Comparison of ENCODE assay signal across 1 cellular context in the genomic region with DNA sequence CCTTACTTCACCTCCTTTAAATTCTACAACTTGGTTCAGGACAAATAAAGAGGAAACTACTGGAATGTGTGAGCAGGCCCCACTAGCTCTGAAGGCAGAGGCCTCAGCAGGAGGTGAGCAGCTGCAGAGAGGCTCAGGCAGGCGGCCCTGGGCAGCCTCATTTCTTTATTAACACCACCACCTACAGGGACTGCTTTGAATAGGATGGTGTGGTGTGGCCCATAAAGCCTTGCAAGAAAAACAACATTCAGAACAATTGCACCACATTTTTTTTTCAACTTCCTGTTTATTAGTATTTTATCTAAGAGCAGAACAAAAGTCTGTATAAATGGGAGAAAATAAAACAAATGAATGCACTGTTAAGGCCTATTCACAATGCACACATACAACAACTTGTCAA.
TF ChIP-seq lines count a peak whose summit lies in the region.
"Not testable (repeated sequence)": the region's sequence is repeated elsewhere in the genome, so short reads cannot be mapped to it uniquely, and the experiment has no call there.

No MANE protein-coding gene starts in this region.

TF ChIP-seq in K562, 482 proteins besides CTCF, POLR2A, EP300 and RAD21 (continued from another document):
- TF ChIP-seq, protein P1, sequence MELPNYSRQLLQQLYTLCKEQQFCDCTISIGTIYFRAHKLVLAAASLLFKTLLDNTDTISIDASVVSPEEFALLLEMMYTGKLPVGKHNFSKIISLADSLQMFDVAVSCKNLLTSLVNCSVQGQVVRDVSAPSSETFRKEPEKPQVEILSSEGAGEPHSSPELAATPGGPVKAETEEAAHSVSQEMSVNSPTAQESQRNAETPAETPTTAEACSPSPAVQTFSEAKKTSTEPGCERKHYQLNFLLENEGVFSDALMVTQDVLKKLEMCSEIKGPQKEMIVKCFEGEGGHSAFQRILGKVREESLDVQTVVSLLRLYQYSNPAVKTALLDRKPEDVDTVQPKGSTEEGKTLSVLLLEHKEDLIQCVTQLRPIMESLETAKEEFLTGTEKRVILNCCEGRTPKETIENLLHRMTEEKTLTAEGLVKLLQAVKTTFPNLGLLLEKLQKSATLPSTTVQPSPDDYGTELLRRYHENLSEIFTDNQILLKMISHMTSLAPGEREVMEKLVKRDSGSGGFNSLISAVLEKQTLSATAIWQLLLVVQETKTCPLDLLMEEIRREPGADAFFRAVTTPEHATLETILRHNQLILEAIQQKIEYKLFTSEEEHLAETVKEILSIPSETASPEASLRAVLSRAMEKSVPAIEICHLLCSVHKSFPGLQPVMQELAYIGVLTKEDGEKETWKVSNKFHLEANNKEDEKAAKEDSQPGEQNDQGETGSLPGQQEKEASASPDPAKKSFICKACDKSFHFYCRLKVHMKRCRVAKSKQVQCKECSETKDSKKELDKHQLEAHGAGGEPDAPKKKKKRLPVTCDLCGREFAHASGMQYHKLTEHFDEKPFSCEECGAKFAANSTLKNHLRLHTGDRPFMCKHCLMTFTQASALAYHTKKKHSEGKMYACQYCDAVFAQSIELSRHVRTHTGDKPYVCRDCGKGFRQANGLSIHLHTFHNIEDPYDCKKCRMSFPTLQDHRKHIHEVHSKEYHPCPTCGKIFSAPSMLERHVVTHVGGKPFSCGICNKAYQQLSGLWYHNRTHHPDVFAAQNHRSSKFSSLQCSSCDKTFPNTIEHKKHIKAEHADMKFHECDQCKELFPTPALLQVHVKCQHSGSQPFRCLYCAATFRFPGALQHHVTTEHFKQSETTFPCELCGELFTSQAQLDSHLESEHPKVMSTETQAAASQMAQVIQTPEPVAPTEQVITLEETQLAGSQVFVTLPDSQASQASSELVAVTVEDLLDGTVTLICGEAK (IDR thresholded peaks at IDR 0.05), result not testable (repeated sequence)
- TF ChIP-seq, protein P1 (CRISPR knock-in tag; IDR thresholded peaks at IDR 0.05), result peak; percentile 26; the same call in 1 of the 2 replicates
